18 cellular contexts compared by ENCODE assay signal in the genomic region with DNA sequence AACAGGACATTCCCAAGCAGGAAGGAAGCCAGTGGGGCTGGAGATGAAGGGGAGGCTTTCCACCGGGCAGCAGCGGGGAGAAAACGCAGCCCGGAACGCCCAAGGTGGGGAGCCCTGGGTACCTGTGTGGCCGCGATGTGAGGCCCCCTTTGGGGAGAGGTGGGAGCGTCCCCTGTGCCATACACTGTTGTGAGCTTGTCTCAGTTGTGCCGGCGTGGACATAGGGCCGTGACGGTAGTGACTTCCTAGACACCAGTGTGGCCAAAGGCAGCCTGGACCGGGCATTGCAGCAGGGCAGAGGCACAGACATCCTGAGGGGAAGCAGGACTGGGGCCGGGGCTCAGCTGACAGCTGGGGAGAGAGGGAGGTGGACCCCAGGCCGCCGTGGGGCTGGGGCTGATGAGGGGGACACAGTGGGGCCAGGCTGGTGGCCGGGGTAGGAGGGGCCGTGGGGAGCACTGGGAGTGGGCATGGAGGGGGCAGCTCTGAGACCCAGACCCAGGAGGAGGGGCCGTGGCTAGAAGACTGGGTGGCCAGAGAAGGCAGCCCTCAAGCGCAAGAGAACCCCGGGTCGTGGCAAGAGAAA. TPM values are rescaled to one million over a fixed set of nuclear protein-coding genes. Genes with fewer than 3 reads are reported as not detected.
DNase-seq lines count a peak whose midpoint lies in the region; ATAC-seq and TF ChIP-seq lines count a peak whose summit lies in the region.
"Had no signal": no experiment of that assay in that cellular context is flagged by ENCODE, and none has a peak within 500 bp of the region (broad histone marks: within the 10 kb centered on the region; RNA-seq: fewer than 3 reads in every experiment).

No MANE protein-coding gene starts in this region.

- TF ChIP-seq CTCF in RWPE1 (conservative IDR thresholded peaks at IDR 0.05; ENCODE audit: low read depth), result no peak
- no peak for TF ChIP-seq CTCF in testis (IDR thresholded peaks at IDR 0.05)
- no peak for TF ChIP-seq CTCF in GM20000 (IDR thresholded peaks at IDR 0.05; ENCODE audit: extremely low read depth, missing control alignments)

- H3K9me3 ChIP-seq in muscle layer of colon (ENCODE audit: low read length) (no peaks in the 10 kb centered on the region), testis (no peaks in the 10 kb centered on the region), GM23248 (ENCODE audit: low read depth) (no peaks in the 10 kb centered on the region)

- H3K4me1 ChIP-seq in muscle layer of colon (ENCODE audit: insufficient read depth, low read length) (peaks cover 34% of the 10 kb centered on the region), testis (peaks cover 18% of the 10 kb centered on the region), GM23248 (ENCODE audit: insufficient read depth) (0 out of 2 replicates have a peak, but pooled peaks cover 5% of the 10 kb centered on the region)

- no peak overlapping the region for H3K4me2 ChIP-seq in GM23248 (ENCODE audit: unreplicated experiment)

- TF ChIP-seq POLR2A in testis (IDR thresholded peaks at IDR 0.05), result no peak

- no peaks in the 10 kb centered on the region for H3K27me3 ChIP-seq in muscle layer of colon (ENCODE audit: control insufficient read depth in 1 of 2, insufficient read depth in 2 of 2, low read length in 2 of 2)
- H3K27me3 ChIP-seq in testis, result no peaks in the 10 kb centered on the region
- no peaks in the 10 kb centered on the region for H3K27me3 ChIP-seq in GM23248 (replicated peaks; ENCODE audit: insufficient read depth)

- intact Hi-C loops in testis (cut with DNase I; ENCODE audit: low total_unique reads), result no loop called here

- H2AFZ ChIP-seq in GM23248, result no peak overlapping the region

- H3K27ac ChIP-seq in RWPE1 (peak overlapping the region; percentile 49), muscle layer of colon (ENCODE audit: low read depth, low read length) (peak overlapping the region; percentile 20), testis (peak overlapping the region; percentile 65 to 84), GM23248 (no peak overlapping the region)

- no peaks in the 10 kb centered on the region for H3F3A ChIP-seq in GM23248 (ENCODE audit: insufficient read depth)

- POLR2A ChIA-PET in RWPE1 (lab: Yijun Ruan, JAX; ENCODE audit: low non-redundant PET), result no interaction called here

- in situ Hi-C loops in GM23248 (cut with MboI), result no loop called here

- DNase-seq in RWPE1 (ENCODE audit: low spot score), result no peak
- DNase-seq in testis, result no peak
- no peak for DNase-seq in NCI-H524 (lab: John Stamatoyannopoulos, UW)
- DNase-seq in GM20000 (ENCODE audit: low spot score), result no peak
- no peak for DNase-seq in GM23248
- DNase-seq: activated CD4-positive, alpha-beta T cell treated with anti-CD3 and anti-CD28 coated beads, Interleukin-2, amount 10 ng/mL, durations not matched to agents 24 days and 14 days; activated gamma-delta T cell; CD4-positive, CD25-positive, alpha-beta regulatory T cell; cerebellar nuclear complex; GDM1; immature natural killer cell; Kasumi-1; natural killer cell; NCI-H2029 treated with DMSO at 0.1 percent for 48 hours; T-cell had no signal

- H3K4me3 ChIP-seq in muscle layer of colon (ENCODE audit: low read depth in 1 of 2, low read length in 2 of 2), result no peak overlapping the region
- H3K4me3 ChIP-seq in testis, result no peak overlapping the region
- H3K4me3 ChIP-seq in GM23248, result no peak overlapping the region

- peaks cover 13% of the 10 kb centered on the region for H3K36me3 ChIP-seq in muscle layer of colon (ENCODE audit: insufficient read depth, low read length)
- no peaks in the 10 kb centered on the region for H3K36me3 ChIP-seq in testis (ENCODE audit: low read depth, missing control alignments)
- peaks cover 9% of the 10 kb centered on the region; the same call in 1 of the 2 replicates for H3K36me3 ChIP-seq in GM23248 (ENCODE audit: low read depth)

- peak; percentile 22 for ATAC-seq in esophagus mucosa
- no peak for ATAC-seq in HG02642 (IDR thresholded peaks at IDR 0.05; ENCODE audit: poor library complexity, unreplicated experiment)
- ATAC-seq: natural killer cell, T-cell had no signal

- no peaks in the 10 kb centered on the region for H4K20me1 ChIP-seq in GM23248 (ENCODE audit: insufficient read depth)

- no peak overlapping the region for H3K9ac ChIP-seq in muscle layer of colon (ENCODE audit: low read length)
- H3K9ac ChIP-seq in GM23248, result no peak overlapping the region

- H3K9me2 ChIP-seq in GM23248 (ENCODE audit: insufficient read depth), result no peaks in the 10 kb centered on the region

- H3K79me2 ChIP-seq in GM23248 (ENCODE audit: insufficient read depth), result peaks cover 80% of the 10 kb centered on the region

- 55 to 57% methylated on average over 15 to 22 of the region's 22 CpGs for WGBS in testis, 2 donors
- 84 to 92% methylated on average over 14 to 22 of the region's 22 CpGs for WGBS in GM23248 (ENCODE audit: low coverage in 1 of 2, low lambda C conversion rate in 2 of 2, missing lambda C conversion rate in 2 of 2), 2 experiments

- CTCF ChIA-PET in RWPE1 (lab: Yijun Ruan, JAX), result interaction anchor here (1.1 kb wide), 1 partner anchor 11 kb away, joined by 6 read pairs; no protein-coding TSS in a partner anchor

RNA-seq across cellular contexts. Expression of gene TFDP1, which starts 38.5 kb away (rescaled TPM):
- 82.2 TPM for total RNA-seq in esophagus mucosa
- total RNA-seq in testis, result 10 to 100 TPM; 72.4 to 73.1 TPM
- polyA plus RNA-seq in testis (ENCODE audit: insufficient read depth, low read depth, low replicate concordance), result 135 TPM
- 59.6 and 74.8 TPM in 2 replicates for total RNA-seq in GM23248 (2014; rRNA removed; shearing (Covaris generic))
- polyA plus RNA-seq in GM23248 (2016; fragmentation: Nextera tagmentation; extraction: Ambion mirVana), result 122 and 127 TPM in 2 replicates

RNA-seq across cellular contexts. Expression of gene DCUN1D2, which starts 55.5 kb away (rescaled TPM):
- total RNA-seq in esophagus mucosa (8.4 TPM), testis (10 to 100 TPM; 65.9 to 78.5 TPM)
- polyA plus RNA-seq in testis (ENCODE audit: insufficient read depth, low read depth, low replicate concordance) (16.3 TPM), GM23248 (2016; fragmentation: Nextera tagmentation; extraction: Ambion mirVana) (7.2 and 11.1 TPM in 2 replicates)
- 9.9 and 22.1 TPM in 2 replicates for total RNA-seq in GM23248 (2014; rRNA removed; shearing (Covaris generic))
